8 cellular contexts compared by ENCODE assay signal in genomic region chr6:73675466-73676098, GRCh38. TPM values are rescaled to one million over a fixed set of nuclear protein-coding genes. Genes with fewer than 3 reads are reported as not detected.
DNase-seq lines count a peak whose midpoint lies in the region; ATAC-seq and TF ChIP-seq lines count a peak whose summit lies in the region.

No MANE protein-coding gene starts in this region.

- H3F3A ChIP-seq in DOHH2 (ENCODE audit: control insufficient read depth, insufficient read depth): no peaks in the 10 kb centered on the region

- no peak overlapping the region for H3K4me2 ChIP-seq in DOHH2 (ENCODE audit: low read length)

- H3K4me3 Mint-ChIP-seq in osteocyte (ENCODE audit: unreplicated experiment): no peak overlapping the region

- peak in 1 of 2 experiments; percentile 74 for DNase-seq in HL-60 (ENCODE audit: low read depth in 1 of 2, low spot score in 1 of 2)
- DNase-seq in RPMI8226: peak; percentile 94
- peak; percentile 30 to 48 for DNase-seq in activated T-helper 1 cell treated with anti-CD3 and anti-CD28 coated beads, Interleukin-2, amount 50 U/mL, for 16 hours (ENCODE audit: low read depth in 1 of 2, low spot score in 1 of 2)
- DNase-seq in foreskin fibroblast: peak; percentile 73 to 92
- peak; percentile 91 for DNase-seq in osteocyte (ENCODE audit: extremely low spot score, unreplicated experiment)
- peak; percentile 80 for DNase-seq in ureter (ENCODE audit: low spot score)

- no peaks in the 10 kb centered on the region for H3K9me3 ChIP-seq in DOHH2 (ENCODE audit: control insufficient read depth, insufficient read depth, low read length)

- no peaks in the 10 kb centered on the region for H3K36me3 Mint-ChIP-seq in osteocyte (ENCODE audit: unreplicated experiment)

- H3K4me1 Mint-ChIP-seq in osteocyte (ENCODE audit: unreplicated experiment): peaks cover 10% of the 10 kb centered on the region

- no peaks in the 10 kb centered on the region for H3K9me2 ChIP-seq in DOHH2 (replicated peaks; ENCODE audit: control insufficient read depth, low read length)

- no peak overlapping the region for H3K27ac Mint-ChIP-seq in osteocyte (ENCODE audit: unreplicated experiment)

- no peaks in the 10 kb centered on the region for H3K79me2 ChIP-seq in DOHH2 (ENCODE audit: control insufficient read depth, low read length)

- H4K20me1 ChIP-seq in DOHH2 (ENCODE audit: control insufficient read depth, insufficient read depth, low read depth, low read length): no peaks in the 10 kb centered on the region

- H3K4me1 ChIP-seq in DOHH2 (ENCODE audit: control insufficient read depth, low read length): no peaks in the 10 kb centered on the region

- H3K4me3 ChIP-seq in DOHH2 (ENCODE audit: low read length) (no peak overlapping the region), HL-60 (replicated peaks; ENCODE audit: insufficient read depth, low read length) (no peak overlapping the region), foreskin fibroblast (ENCODE audit: low read depth in 1 of 2, low read length in 2 of 2) (no peak overlapping the region)

- peak; percentile 97 for ATAC-seq in GM21390 (IDR thresholded peaks at IDR 0.05; ENCODE audit: unreplicated experiment)

- H3K36me3 ChIP-seq in DOHH2 (ENCODE audit: control insufficient read depth, low read length): no peaks in the 10 kb centered on the region

- H3K27me3 ChIP-seq in DOHH2 (ENCODE audit: control insufficient read depth, low read length): peaks cover 2% of the 10 kb centered on the region
- H3K27me3 ChIP-seq in HL-60 (ENCODE audit: insufficient read depth, poor library complexity, severe bottlenecking): no peaks in the 10 kb centered on the region

- no peaks in the 10 kb centered on the region for H3K9me3 Mint-ChIP-seq in osteocyte (ENCODE audit: unreplicated experiment)

- H3K27ac ChIP-seq in DOHH2 (ENCODE audit: low read depth, low read length) (no peak overlapping the region), HL-60 (replicated peaks) (no peak overlapping the region)

- TF ChIP-seq CTCF in DOHH2 (IDR thresholded peaks at IDR 0.05; ENCODE audit: low read depth, low read length, poor library complexity, severe bottlenecking) (peak; percentile 91), HL-60 (IDR thresholded peaks at IDR 0.05; ENCODE audit: insufficient read depth, low read length) (peak; percentile 93), foreskin fibroblast (IDR thresholded peaks at IDR 0.05; ENCODE audit: low read depth, low read length) (peak; percentile 86), osteocyte (IDR thresholded peaks at IDR 0.05) (peak; percentile 93)

- H3K27me3 Mint-ChIP-seq in osteocyte (ENCODE audit: unreplicated experiment): peaks cover 7% of the 10 kb centered on the region

RNA-seq across cellular contexts. Expression of gene CD109, which starts 20.4 kb away (rescaled TPM):
- 14.3 and 18.0 TPM in 2 replicates for total RNA-seq in osteocyte
- total RNA-seq in ureter: 6.0 TPM

RNA-seq across cellular contexts. Expression of gene SLC17A5, which starts 21.8 kb away (rescaled TPM):
- total RNA-seq in osteocyte (20.2 and 20.4 TPM in 2 replicates), ureter (20.7 TPM)
